ENCODE assay signal across 12 cellular contexts in the genomic region with DNA sequence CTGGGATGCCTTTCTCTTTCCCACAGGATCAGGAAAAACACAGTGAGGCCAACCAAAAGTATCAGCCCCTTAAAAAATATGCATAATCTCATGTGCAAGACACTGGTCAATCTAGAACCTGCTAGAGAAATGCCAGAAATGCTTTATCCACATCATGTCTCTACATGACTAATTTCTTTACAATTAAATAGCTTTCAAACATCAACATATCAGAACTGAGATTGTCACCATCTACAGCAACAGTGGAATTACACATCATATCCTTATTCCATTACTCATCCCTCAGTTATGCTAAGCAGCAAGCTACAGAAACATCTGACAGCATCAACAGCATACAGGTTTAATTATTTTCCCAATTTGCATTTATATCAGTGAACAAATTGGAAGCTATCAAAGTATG.
DNase-seq lines count a peak whose midpoint lies in the region; ATAC-seq, FAIRE-seq and TF ChIP-seq lines count a peak whose summit lies in the region.
"Had no signal": no experiment of that assay in that cellular context is flagged by ENCODE, and none has a peak within 500 bp of the region (broad histone marks: within the 10 kb centered on the region; RNA-seq: fewer than 3 reads in every experiment).

No MANE protein-coding gene starts in this region.

- H3K4me1 Mint-ChIP-seq in CD8-positive, alpha-beta memory T cell: peaks cover 10 to 28% (median 13%) of the 10 kb centered on the region in 3 donors

- RAD21 ChIA-PET in HCT116 (lab: Charles Lee; ENCODE audit: low non-redundant PET in 1 of 2, low total read pairs in 2 of 2, uncharacterized antibody in 2 of 2, unreplicated experiment in 2 of 2): no interaction called here

- H3K9me1 ChIP-seq in keratinocyte (ENCODE audit: control insufficient read depth, extremely low read depth, insufficient read depth, low read length): peaks cover 3% of the 10 kb centered on the region

- H4K20me1 ChIP-seq in HCT116 (ENCODE audit: insufficient read depth): no peaks in the 10 kb centered on the region
- no peaks in the 10 kb centered on the region for H4K20me1 ChIP-seq in keratinocyte (ENCODE audit: control insufficient read depth, extremely low read depth, insufficient read depth, low read length)

- no peaks in the 10 kb centered on the region for H3K9me3 Mint-ChIP-seq in CD8-positive, alpha-beta memory T cell

- TF ChIP-seq POLR2A in HCT116 (IDR thresholded peaks at IDR 0.05; ENCODE audit: borderline replicate concordance, extremely low read depth, insufficient read depth, insufficient read length): no peak

- peak overlapping the region in 1 of 8 donors; percentile 23 for H3K27ac Mint-ChIP-seq in CD8-positive, alpha-beta memory T cell
- H3K27ac Mint-ChIP-seq: T-helper 17 cell had no signal

- no peaks in the 10 kb centered on the region for H3K27me3 Mint-ChIP-seq in CD8-positive, alpha-beta memory T cell
- H3K27me3 Mint-ChIP-seq: T-helper 17 cell had no signal

- no TSS peak for BruUV-seq in HCT116 (replicated peaks; lab: Mats Ljungman, UMichigan)

- no peak for TF ChIP-seq CTCF in HCT116 (IDR thresholded peaks at IDR 0.05 in 2 of 3, conservative IDR thresholded peaks at IDR 0.05 in 1 of 3; ENCODE audit: borderline replicate concordance in 1 of 3, insufficient read depth in 1 of 3, low read depth in 2 of 3, low read length in 2 of 3)
- TF ChIP-seq CTCF in keratinocyte (optimal IDR thresholded peaks at IDR 0.05 in 1 of 3, IDR thresholded peaks at IDR 0.05 in 1 of 3, conservative IDR thresholded peaks at IDR 0.05 in 1 of 3; ENCODE audit: extremely low read depth in 1 of 3, insufficient read depth in 2 of 3, low read length in 3 of 3): no peak

- H3K9ac ChIP-seq in HCT116 (ENCODE audit: low read length): no peak overlapping the region
- H3K9ac ChIP-seq in keratinocyte (ENCODE audit: control insufficient read depth, extremely low read depth, insufficient read depth, low read length): no peak overlapping the region

- H3K36me3 ChIP-seq in ACC112 (ENCODE audit: insufficient read depth, low read length) (peaks cover 9% of the 10 kb centered on the region; the same call in 1 of the 2 replicates), HCT116 (ENCODE audit: control insufficient read depth in 1 of 2, insufficient read depth in 2 of 2, low read length in 2 of 2) (no peaks in the 10 kb centered on the region), keratinocyte (ENCODE audit: control insufficient read depth in 2 of 2, extremely low read depth in 1 of 2, insufficient read depth in 2 of 2, low read length in 2 of 2) (peaks cover 2 to 4% of the 10 kb centered on the region in 2 experiments)
- no peaks in the 10 kb centered on the region for H3K36me3 ChIP-seq in CD8-positive, alpha-beta memory T cell (ENCODE audit: insufficient read depth, low read length)

- H3K36me3 Mint-ChIP-seq in CD8-positive, alpha-beta memory T cell: peaks cover 12 to 30% (median 14%) of the 10 kb centered on the region in 3 donors

- POLR2A ChIA-PET in HCT116 (lab: Charles Lee): no interaction called here
- POLR2A ChIA-PET in CD8-positive, alpha-beta memory T cell (lab: Charles Lee): no interaction called here

- peak; percentile 57; the same call in 1 of the 2 replicates for ATAC-seq in HCT116
- no peak for ATAC-seq in HG02973 (IDR thresholded peaks at IDR 0.05; ENCODE audit: unreplicated experiment)
- ATAC-seq in GM19324 (IDR thresholded peaks at IDR 0.05; ENCODE audit: low FRiP score, unreplicated experiment): no peak
- ATAC-seq: T-helper 17 cell had no signal

- no peak for TF ChIP-seq RAD21 in HCT116 (IDR thresholded peaks at IDR 0.05; ENCODE audit: low read depth)

- dilution Hi-C loops in keratinocyte (cut with MboI; ENCODE audit: extremely low pct_ligation_motif_present, low sequenced_read_pairs): no loop called here

- CTCF ChIA-PET in HCT116 (lab: Charles Lee): no interaction called here
- CTCF ChIA-PET in CD8-positive, alpha-beta memory T cell (lab: Charles Lee): interaction anchor here (1.1 kb wide), 1 partner anchor 53 kb away, joined by 3 read pairs; no protein-coding TSS in a partner anchor

- H3K4me3 ChIP-seq in ACC112 (ENCODE audit: low read depth, low read length) (no peak overlapping the region), HCT116 (replicated peaks in 1 of 2; ENCODE audit: low read depth in 1 of 2, low read length in 2 of 2) (no peak overlapping the region), keratinocyte (ENCODE audit: control insufficient read depth in 2 of 3, extremely low read depth in 1 of 3, insufficient read depth in 2 of 3, low read depth in 1 of 3, low read length in 3 of 3) (no peak overlapping the region)
- H3K4me3 ChIP-seq in CD8-positive, alpha-beta memory T cell (ENCODE audit: low read length): no peak overlapping the region

- no peak overlapping the region for H3K4me3 Mint-ChIP-seq in CD8-positive, alpha-beta memory T cell
- H3K4me3 Mint-ChIP-seq: T-helper 17 cell had no signal

- peaks cover 42% of the 10 kb centered on the region for H3K4me1 ChIP-seq in ACC112 (ENCODE audit: control insufficient read depth, insufficient read depth, low read length, unreplicated experiment)
- H3K4me1 ChIP-seq in HCT116 (ENCODE audit: control insufficient read depth in 1 of 2, insufficient read depth in 2 of 2, low read length in 2 of 2): peaks cover 0 to 17% of the 10 kb centered on the region in 2 experiments; a peak in 2 of 4 replicates
- H3K4me1 ChIP-seq in keratinocyte (ENCODE audit: control insufficient read depth, extremely low read depth, insufficient read depth, low read length): peaks cover 22% of the 10 kb centered on the region
- no peaks in the 10 kb centered on the region for H3K4me1 ChIP-seq in CD8-positive, alpha-beta memory T cell (ENCODE audit: insufficient read depth, low read length)

- H3K9me3 ChIP-seq in HCT116 (ENCODE audit: control insufficient read depth in 1 of 2, insufficient read depth in 1 of 2, low read depth in 1 of 2, low read length in 2 of 2): no peaks in the 10 kb centered on the region
- H3K9me3 ChIP-seq in keratinocyte (ENCODE audit: control insufficient read depth, low read depth, low read length): no peaks in the 10 kb centered on the region
- no peaks in the 10 kb centered on the region for H3K9me3 ChIP-seq in CD8-positive, alpha-beta memory T cell (ENCODE audit: low read length)

- intact Hi-C loops in HCT116 (cut with micrococcal nuclease): no loop called here

- peak; percentile 13 for DNase-seq in HCT116 (ENCODE audit: low read depth, low spot score)
- peak; percentile 35 for DNase-seq in amniotic stem cell (lab: John Stamatoyannopoulos, UW)
- peak; percentile 41 for DNase-seq in keratinocyte (ENCODE audit: low read depth, low spot score)
- no peak for DNase-seq in CD8-positive, alpha-beta memory T cell
- no peak for DNase-seq in NCI-H1694 (lab: John Stamatoyannopoulos, UW)
- DNase-seq: erythroblast; NCI-H526; stimulated activated CD4-positive, alpha-beta T cell treated with anti-CD3 and anti-CD28 coated beads, Interleukin-15, amount 100 ng/mL, for 24 hours; T-helper 17 cell had no signal

- FAIRE-seq in keratinocyte (lab: Jason Lieb, UNC): peak; percentile 81

- H3K27me3 ChIP-seq in ACC112 (ENCODE audit: insufficient read depth, low read length) (no peaks in the 10 kb centered on the region), HCT116 (ENCODE audit: insufficient read depth, low read length) (no peaks in the 10 kb centered on the region), keratinocyte (ENCODE audit: control insufficient read depth, extremely low read depth, insufficient read depth, low read length) (no peaks in the 10 kb centered on the region)
- H3K27me3 ChIP-seq in CD8-positive, alpha-beta memory T cell (ENCODE audit: insufficient read depth, low read length, poor library complexity, severe bottlenecking): no peaks in the 10 kb centered on the region

- peak overlapping the region; percentile 18; the same call in 1 of the 2 replicates for H3K4me2 ChIP-seq in HCT116 (ENCODE audit: low read length)
- H3K4me2 ChIP-seq in keratinocyte (ENCODE audit: control insufficient read depth, extremely low read depth, insufficient read depth, low read depth, low read length): peak overlapping the region; percentile 58

- H2AFZ ChIP-seq in ACC112 (ENCODE audit: low read length, unreplicated experiment): no peak overlapping the region
- H2AFZ ChIP-seq in HCT116 (ENCODE audit: low read depth, low read length, poor library complexity, severe bottlenecking): no peak overlapping the region
- H2AFZ ChIP-seq in keratinocyte (ENCODE audit: control insufficient read depth, low read length): no peak overlapping the region

- H3K9me2 ChIP-seq in HCT116 (ENCODE audit: insufficient read depth): no peaks in the 10 kb centered on the region

- no peaks in the 10 kb centered on the region for H3K79me2 ChIP-seq in ACC112 (ENCODE audit: control insufficient read depth, insufficient read depth, low read length, unreplicated experiment)
- H3K79me2 ChIP-seq in HCT116 (ENCODE audit: insufficient read depth, low read length): no peaks in the 10 kb centered on the region
- no peaks in the 10 kb centered on the region for H3K79me2 ChIP-seq in keratinocyte (ENCODE audit: control insufficient read depth, insufficient read depth, low read length)

- peak overlapping the region; percentile 63 for H3K27ac ChIP-seq in ACC112 (ENCODE audit: low read depth, low read length)
- no peak overlapping the region for H3K27ac ChIP-seq in HCT116 (ENCODE audit: low read depth, low read length)
- H3K27ac ChIP-seq in keratinocyte (ENCODE audit: control insufficient read depth, insufficient read depth, low read length): peak overlapping the region; percentile 36
- no peak overlapping the region for H3K27ac ChIP-seq in CD8-positive, alpha-beta memory T cell (ENCODE audit: low read depth, low read length)

TF ChIP-seq in HCT116, 20 proteins besides CTCF, POLR2A, EP300 and RAD21:
- no peak for TF ChIP-seq CBX3 (IDR thresholded peaks at IDR 0.05; ENCODE audit: low read depth)
- peak; percentile 35; the same call in 1 of the 2 replicates for TF ChIP-seq FOSL1 (IDR thresholded peaks at IDR 0.05; ENCODE audit: low read depth)
- TF ChIP-seq EZH2 (IDR thresholded peaks at IDR 0.05): no peak
- no peak for TF ChIP-seq YY1 (IDR thresholded peaks at IDR 0.05; ENCODE audit: extremely low read depth, insufficient replicate concordance, low read depth, low read length)
- no peak for TF ChIP-seq EZH2phosphoT487 (IDR thresholded peaks at IDR 0.05; ENCODE audit: borderline replicate concordance)
- TF ChIP-seq SRF (IDR thresholded peaks at IDR 0.05; ENCODE audit: low read depth): no peak
TF ChIP-seq in HCT116: peak in this region for 1.

Comparison
In these comparisons a context has a peak if more than half of its experiments do, and no peak if none do; other contexts are left out.
1. H3K27ac ChIP-seq: peak in ACC112 (single experiment) and keratinocyte (single experiment); none in HCT116 (single experiment) and CD8-positive, alpha-beta memory T cell (single experiment).
2. DNase-seq: peak in HCT116 (single experiment), amniotic stem cell (single experiment) and keratinocyte (single experiment); none in CD8-positive, alpha-beta memory T cell (0 of 5) and NCI-H1694 (single experiment).